In the genomic region with DNA sequence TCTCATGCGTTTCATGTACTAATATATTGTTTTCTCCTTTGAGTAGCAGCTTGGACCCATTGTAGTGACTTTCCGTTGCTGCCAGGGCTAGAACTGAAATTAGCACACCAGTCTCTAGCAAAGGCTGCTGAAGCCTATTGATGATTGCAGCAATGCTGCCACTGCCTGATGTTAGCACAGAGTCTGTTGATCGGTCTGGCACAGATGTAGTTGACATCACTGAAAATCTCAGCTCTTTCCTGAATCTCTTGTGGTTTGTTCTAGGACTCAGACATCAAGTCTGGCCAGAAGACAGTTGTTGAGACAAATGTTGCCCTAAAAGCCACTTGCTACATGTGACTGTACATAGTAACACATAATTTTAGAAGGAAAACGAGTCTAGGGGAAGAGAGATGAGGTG, we compare ENCODE assay signal across 10 cellular contexts. TPM values are rescaled to one million over a fixed set of nuclear protein-coding genes. Genes with fewer than 3 reads are reported as not detected.
DNase-seq lines count a peak whose midpoint lies in the region; ATAC-seq and TF ChIP-seq lines count a peak whose summit lies in the region.
"Had no signal": no experiment of that assay in that cellular context is flagged by ENCODE, and none has a peak within 500 bp of the region (broad histone marks: within the 10 kb centered on the region; RNA-seq: fewer than 3 reads in every experiment).

No MANE protein-coding gene starts in this region.

- in situ Hi-C loops in GM23248 (cut with MboI): no loop called here
- in situ Hi-C loops in transverse colon (cut with MboI; ENCODE audit: low pct_ligation_motif_present in 1 of 4, low pct_unique_long_range_greater_than_20kb in 1 of 4, low sequenced_read_pairs in 3 of 4): no loop called here

- no peak for TF ChIP-seq POLR2A in transverse colon (IDR thresholded peaks at IDR 0.05)

- H3K27ac ChIP-seq in GM23248: no peak overlapping the region
- no peak overlapping the region for H3K27ac ChIP-seq in RWPE2 (ENCODE audit: poor library complexity, severe bottlenecking)
- no peak overlapping the region for H3K27ac ChIP-seq in transverse colon
- H3K27ac ChIP-seq in tibial artery: peak overlapping the region in 1 of 2 donors; percentile 28
- H3K27ac ChIP-seq: HL-60 had no signal

- DNase-seq in GM23248: peak; percentile 25
- DNase-seq in RWPE2 (ENCODE audit: low spot score): no peak
- peak; percentile 41 for DNase-seq in foreskin fibroblast
- peak; percentile 28 for DNase-seq in putamen (ENCODE audit: low spot score)
- no peak for DNase-seq in transverse colon
- DNase-seq in tibial artery: no peak
- no peak for DNase-seq in T-helper 2 cell
- DNase-seq: DMS53, NCI-H82 had no signal

- intact Hi-C loops in transverse colon (cut with DNase I; ENCODE audit: low total_unique reads): no loop called here
- intact Hi-C loops in tibial artery (cut with DNase I; ENCODE audit: low total_unique reads): no loop called here

- H3K9me2 ChIP-seq in GM23248 (ENCODE audit: insufficient read depth): no peaks in the 10 kb centered on the region

- H3K79me2 ChIP-seq in GM23248 (ENCODE audit: insufficient read depth): no peaks in the 10 kb centered on the region

- H2AFZ ChIP-seq in GM23248: no peak overlapping the region

- no peak overlapping the region for H3K4me3 ChIP-seq in GM23248
- no peak overlapping the region for H3K4me3 ChIP-seq in RWPE2 (ENCODE audit: severe bottlenecking)
- no peak overlapping the region for H3K4me3 ChIP-seq in foreskin fibroblast (ENCODE audit: low read depth in 1 of 2, low read length in 2 of 2)
- no peak overlapping the region for H3K4me3 ChIP-seq in transverse colon
- H3K4me3 ChIP-seq in tibial artery: no peak overlapping the region

- H3K27me3 ChIP-seq in GM23248 (replicated peaks; ENCODE audit: insufficient read depth) (no peaks in the 10 kb centered on the region), RWPE2 (ENCODE audit: insufficient read depth, poor library complexity, severe bottlenecking) (no peaks in the 10 kb centered on the region), transverse colon (no peaks in the 10 kb centered on the region), tibial artery (no peaks in the 10 kb centered on the region)

- H4K20me1 ChIP-seq in GM23248 (ENCODE audit: insufficient read depth): no peaks in the 10 kb centered on the region

- ATAC-seq in RWPE2 (ENCODE audit: low read depth): peak; percentile 18; the same call in 1 of the 3 replicates

- no peak overlapping the region for H3K4me2 ChIP-seq in GM23248 (ENCODE audit: unreplicated experiment)

- no peak for TF ChIP-seq EP300 in transverse colon (IDR thresholded peaks at IDR 0.05; ENCODE audit: low read depth)

- H3K4me1 ChIP-seq in GM23248 (ENCODE audit: insufficient read depth) (no peaks in the 10 kb centered on the region; the same call in 1 of the 2 replicates), RWPE2 (ENCODE audit: insufficient read depth, poor library complexity, severe bottlenecking) (no peaks in the 10 kb centered on the region), transverse colon (no peaks in the 10 kb centered on the region), tibial artery (peaks cover 0 to 8% (median 0%) of the 10 kb centered on the region in 4 donors)

- H3K9me3 ChIP-seq in GM23248 (ENCODE audit: low read depth) (no peaks in the 10 kb centered on the region), RWPE2 (ENCODE audit: severe bottlenecking) (no peaks in the 10 kb centered on the region), transverse colon (no peaks in the 10 kb centered on the region), tibial artery (no peaks in the 10 kb centered on the region)

- no peak overlapping the region for H3K9ac ChIP-seq in GM23248

- WGBS in GM23248 (ENCODE audit: low coverage in 1 of 2, low lambda C conversion rate in 2 of 2, missing lambda C conversion rate in 2 of 2), 2 experiments: 5 to 9% methylated on average over 4 of the region's 4 CpGs
- WGBS in transverse colon (ENCODE audit: low coverage in 1 of 2), 2 donors: 13 to 54% methylated on average over 2 to 4 of the region's 4 CpGs

- H3K36me3 ChIP-seq in GM23248 (ENCODE audit: low read depth): 0 out of 2 replicates have a peak, but pooled peaks cover 4% of the 10 kb centered on the region
- H3K36me3 ChIP-seq in RWPE2 (ENCODE audit: low read depth): peaks cover 8% of the 10 kb centered on the region
- peaks cover 0 to 3% (median 0%) of the 10 kb centered on the region in 4 donors for H3K36me3 ChIP-seq in transverse colon
- peaks cover 0 to 11% (median 0%) of the 10 kb centered on the region in 3 donors for H3K36me3 ChIP-seq in tibial artery

- TF ChIP-seq CTCF in RWPE2 (IDR thresholded peaks at IDR 0.05; ENCODE audit: poor library complexity, severe bottlenecking): no peak
- no peak for TF ChIP-seq CTCF in foreskin fibroblast (IDR thresholded peaks at IDR 0.05; ENCODE audit: low read depth, low read length)
- TF ChIP-seq CTCF in transverse colon (IDR thresholded peaks at IDR 0.05): no peak
- no peak for TF ChIP-seq CTCF in tibial artery (IDR thresholded peaks at IDR 0.05)

- peaks cover 40% of the 10 kb centered on the region; the same call in 1 of the 2 replicates for H3F3A ChIP-seq in GM23248 (ENCODE audit: insufficient read depth)

RNA-seq across cellular contexts. Expression of gene VAPA, which starts 47.2 kb away (rescaled TPM):
- total RNA-seq in GM23248 (2014; rRNA removed; shearing (Covaris generic)): 204 and 277 TPM in 2 replicates
- 290 and 299 TPM in 2 replicates for polyA plus RNA-seq in GM23248 (2016; fragmentation: Nextera tagmentation; extraction: Ambion mirVana)
- 100 to 1,000 TPM; 110 to 322 (median 213) TPM for total RNA-seq in transverse colon

Comparison
In these comparisons a context has a peak if more than half of its experiments do, and no peak if none do; other contexts are left out.
1. DNase-seq: peak in GM23248 (single experiment), foreskin fibroblast (2 of 2) and putamen (single experiment); none in RWPE2 (single experiment), transverse colon (single experiment), tibial artery (0 of 2) and T-helper 2 cell (0 of 5).